ENCODE assay signal across 8 cellular contexts in the genomic region with DNA sequence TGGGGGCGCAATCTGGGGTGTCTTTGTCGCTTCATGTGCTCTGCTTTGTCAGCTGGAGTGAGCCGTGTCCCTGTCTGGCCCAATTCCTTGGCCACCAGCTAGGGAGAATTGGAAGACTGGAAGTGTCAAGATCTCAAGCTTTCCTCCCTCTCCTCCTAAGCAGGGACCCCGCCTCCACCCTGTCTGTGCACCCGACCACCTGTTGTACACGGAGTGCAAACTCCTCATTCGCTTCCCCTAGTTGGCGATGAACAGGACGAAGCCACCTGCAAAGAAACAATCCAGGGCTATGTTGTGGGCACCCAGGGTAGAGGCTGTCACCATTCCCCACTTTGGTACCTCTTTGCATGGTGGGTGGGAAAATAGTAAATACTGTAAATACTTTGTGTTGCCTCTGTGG. TPM values are rescaled to one million over a fixed set of nuclear protein-coding genes. Genes with fewer than 3 reads are reported as not detected.
DNase-seq lines count a peak whose midpoint lies in the region; ATAC-seq and TF ChIP-seq lines count a peak whose summit lies in the region.
"Had no signal": no experiment of that assay in that cellular context is flagged by ENCODE, and none has a peak within 500 bp of the region (broad histone marks: within the 10 kb centered on the region; RNA-seq: fewer than 3 reads in every experiment).

No MANE protein-coding gene starts in this region.

- H3K36me3 ChIP-seq in breast epithelium, result no peaks in the 10 kb centered on the region

- no peak overlapping the region for H3K27ac ChIP-seq in breast epithelium
- H3K27ac ChIP-seq: heart left ventricle, SK-N-MC had no signal

- no peaks in the 10 kb centered on the region for H3K27me3 Mint-ChIP-seq in MCF 10A (ENCODE audit: insufficient read depth, unreplicated experiment)
- no peaks in the 10 kb centered on the region for H3K27me3 Mint-ChIP-seq in stimulated activated memory B cell treated with anti-CD40 and anti-IgM and Interleukin-4, amounts not matched to agents 10 μg/mL and 1 μg/mL and 100 μg/mL, for 72 hours

- H3K4me3 ChIP-seq in breast epithelium, result no peak overlapping the region

- H3K36me3 Mint-ChIP-seq in MCF 10A (ENCODE audit: insufficient read depth, unreplicated experiment), result peaks cover 31% of the 10 kb centered on the region
- peaks cover 52% of the 10 kb centered on the region for H3K36me3 Mint-ChIP-seq in stimulated activated memory B cell treated with anti-CD40 and anti-IgM and Interleukin-4, amounts not matched to agents 10 μg/mL and 1 μg/mL and 100 μg/mL, for 72 hours

- TF ChIP-seq POLR2A in breast epithelium (IDR thresholded peaks at IDR 0.05), result no peak

- no peaks in the 10 kb centered on the region for H3K9me3 ChIP-seq in breast epithelium
- H3K9me3 ChIP-seq: BE2C, heart left ventricle had no signal

- no peaks in the 10 kb centered on the region for H3K27me3 ChIP-seq in breast epithelium
- H3K27me3 ChIP-seq: BE2C, heart left ventricle had no signal

- BruUV-seq in MCF 10A (replicated peaks; lab: Mats Ljungman, UMichigan), result no TSS peak

- H3K4me1 Mint-ChIP-seq in MCF 10A (ENCODE audit: insufficient read depth, unreplicated experiment), result peaks cover 38% of the 10 kb centered on the region
- H3K4me1 Mint-ChIP-seq in stimulated activated memory B cell treated with anti-CD40 and anti-IgM and Interleukin-4, amounts not matched to agents 10 μg/mL and 1 μg/mL and 100 μg/mL, for 72 hours, result peaks cover 52% of the 10 kb centered on the region

- H3K4me1 ChIP-seq in breast epithelium, result peaks cover 0 to 18% of the 10 kb centered on the region in 2 donors
- H3K4me1 ChIP-seq: BE2C had no signal

- intact Hi-C loops in MCF 10A (cut with micrococcal nuclease), result no loop called here
- intact Hi-C loops in breast epithelium (cut with DNase I; ENCODE audit: low total_unique reads), result no loop called here

- POLR2A ChIA-PET in MCF 10A (lab: Yijun Ruan, JAX), result interaction anchor here (4.8 to 8.1 kb wide), 2 partner anchors 21 to 45 kb away, joined by 65 to 135 read pairs; a partner anchor contains a TSS

- no peak for TF ChIP-seq CTCF in MCF 10A (IDR thresholded peaks at IDR 0.05; ENCODE audit: unreplicated experiment)
- no peak for TF ChIP-seq CTCF in breast epithelium (IDR thresholded peaks at IDR 0.05)

- no peaks in the 10 kb centered on the region for H3K9me3 Mint-ChIP-seq in MCF 10A (ENCODE audit: unreplicated experiment)
- H3K9me3 Mint-ChIP-seq in stimulated activated memory B cell treated with anti-CD40 and anti-IgM and Interleukin-4, amounts not matched to agents 10 μg/mL and 1 μg/mL and 100 μg/mL, for 72 hours, result no peaks in the 10 kb centered on the region

- peak overlapping the region; percentile 94 for H3K4me3 Mint-ChIP-seq in MCF 10A (ENCODE audit: unreplicated experiment)
- peak overlapping the region; percentile 99 for H3K4me3 Mint-ChIP-seq in stimulated activated memory B cell treated with anti-CD40 and anti-IgM and Interleukin-4, amounts not matched to agents 10 μg/mL and 1 μg/mL and 100 μg/mL, for 72 hours

- DNase-seq in MCF 10A (ENCODE audit: unreplicated experiment) (no peak), breast epithelium (ENCODE audit: low spot score in 2 of 2) (no peak), NCI-H1436 (lab: John Stamatoyannopoulos, UW) (no peak)
- DNase-seq: BE2C; heart left ventricle; stimulated activated naive CD4-positive, alpha-beta T cell treated with Interleukin-2 at 50 U/mL for 16 hours had no signal

- H3K27ac Mint-ChIP-seq in MCF 10A (ENCODE audit: low read depth, unreplicated experiment), result peak overlapping the region; percentile 91
- peak overlapping the region; percentile 99 for H3K27ac Mint-ChIP-seq in stimulated activated memory B cell treated with anti-CD40 and anti-IgM and Interleukin-4, amounts not matched to agents 10 μg/mL and 1 μg/mL and 100 μg/mL, for 72 hours

- no peak for ATAC-seq in stimulated activated memory B cell treated with anti-CD40 and anti-IgM and Interleukin-4, amounts not matched to agents 10 μg/mL and 1 μg/mL and 100 μg/mL, for 72 hours
- ATAC-seq: heart left ventricle had no signal

- CTCF ChIA-PET in MCF 10A (lab: Yijun Ruan, JAX), result interaction anchor here (0.7 to 7.3 kb wide), 3 partner anchors 40 to 61 kb away, joined by 3 to 80 read pairs (median 14); a partner anchor contains a TSS

RNA-seq across cellular contexts. Expression of a gene that starts 1.7 kb away (rescaled TPM):
- total RNA-seq in MCF 10A (2022), result 4.3 and 4.7 TPM in 2 replicates
- under 1 TPM in 1 of 3 donors, not detected in 2; 0.66 TPM for total RNA-seq in breast epithelium
- total RNA-seq: heart left ventricle had no signal

RNA-seq across cellular contexts. Expression of a gene that starts 1.8 kb away (rescaled TPM):
- total RNA-seq in MCF 10A (2022) (138 and 140 TPM in 2 replicates), breast epithelium (100 to 1,000 TPM; 108 to 130 (median 128) TPM)

RNA-seq across cellular contexts. Expression of a gene that starts 2.0 kb away (rescaled TPM):
- 27.6 and 33.0 TPM in 2 replicates for total RNA-seq in MCF 10A (2022)
- total RNA-seq in breast epithelium, result 10 to 100 TPM; 32.1 to 34.5 (median 32.5) TPM

RNA-seq across cellular contexts. Expression of a gene that starts 13.5 kb away (rescaled TPM):
- not detected in 2 replicates for total RNA-seq in MCF 10A (2022)
- not detected for total RNA-seq in breast epithelium
- total RNA-seq: heart left ventricle had no signal

RNA-seq across cellular contexts. Expression of a gene that starts 20.2 kb away (rescaled TPM):
- total RNA-seq in MCF 10A (2022) (37.5 and 41.6 TPM in 2 replicates), breast epithelium (10 to 100 TPM; 18.3 to 20.3 (median 19.8) TPM)
